ENCODE assay signal across 14 cellular contexts in the genomic region with DNA sequence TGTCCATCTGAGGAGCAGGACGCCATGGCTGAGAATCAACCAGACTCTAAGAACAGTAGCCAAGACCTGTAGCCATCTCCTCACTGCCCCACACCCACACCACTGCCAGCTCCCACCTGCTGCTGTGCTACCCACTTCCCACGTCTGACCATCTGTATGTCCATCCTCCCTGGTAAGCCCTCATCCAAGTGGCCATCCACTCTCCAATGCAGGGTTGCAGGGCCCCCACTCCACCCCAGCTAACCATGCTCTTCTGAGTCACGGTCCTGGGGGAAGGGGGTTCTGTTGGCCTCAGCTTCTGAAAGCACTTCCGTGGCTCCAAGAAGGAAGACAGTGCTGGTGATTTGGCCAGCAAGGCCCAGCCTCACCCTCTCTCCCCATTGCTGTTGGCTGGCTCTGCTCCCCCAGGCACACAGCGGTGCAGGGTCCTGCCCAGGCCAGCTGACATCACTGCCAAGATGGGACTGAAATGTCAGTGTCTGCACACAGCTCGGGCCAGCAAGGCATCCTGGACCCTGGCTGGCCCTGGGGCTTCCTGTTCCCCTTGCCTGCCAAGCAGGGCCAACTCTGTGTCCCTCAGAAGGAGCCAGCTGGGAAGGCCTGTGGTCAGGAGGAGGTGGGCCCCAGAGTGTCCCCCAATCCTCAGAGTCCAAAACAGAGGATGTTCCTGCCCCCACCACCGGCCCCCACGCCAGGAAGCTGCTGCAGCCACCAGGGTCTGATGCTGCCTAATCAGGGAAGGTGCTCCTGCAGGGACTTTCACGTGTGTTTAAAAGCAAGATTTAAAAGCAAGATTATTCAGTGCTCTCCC. TPM values are rescaled to one million over a fixed set of nuclear protein-coding genes. Genes with fewer than 3 reads are reported as not detected.
DNase-seq lines count a peak whose midpoint lies in the region; ATAC-seq and TF ChIP-seq lines count a peak whose summit lies in the region.
"Had no signal": no experiment of that assay in that cellular context is flagged by ENCODE, and none has a peak within 500 bp of the region (broad histone marks: within the 10 kb centered on the region; RNA-seq: fewer than 3 reads in every experiment).

No MANE protein-coding gene starts in this region.

- H3K4me1 ChIP-seq in RWPE2 (ENCODE audit: insufficient read depth, poor library complexity, severe bottlenecking), result no peaks in the 10 kb centered on the region

- H3K27ac ChIP-seq in RWPE2 (ENCODE audit: poor library complexity, severe bottlenecking), result no peak overlapping the region
- H3K27ac ChIP-seq: upper lobe of left lung had no signal

- H3K4me1 Mint-ChIP-seq in Calu3 (ENCODE audit: low read depth, unreplicated experiment), result no peaks in the 10 kb centered on the region
- H3K4me1 Mint-ChIP-seq: CD4-positive, CD25-positive, alpha-beta regulatory T cell had no signal

- no peak for TF ChIP-seq CTCF in RWPE2 (IDR thresholded peaks at IDR 0.05; ENCODE audit: poor library complexity, severe bottlenecking)
- no peak for TF ChIP-seq CTCF in Calu3 (IDR thresholded peaks at IDR 0.05; ENCODE audit: unreplicated experiment)

- no TSS peak for BruUV-seq in Calu3 (replicated peaks; lab: Mats Ljungman, UMichigan)

- no peaks in the 10 kb centered on the region for H3K36me3 Mint-ChIP-seq in Calu3 (ENCODE audit: insufficient read depth, unreplicated experiment)
- H3K36me3 Mint-ChIP-seq: CD4-positive, CD25-positive, alpha-beta regulatory T cell had no signal

- CTCF ChIA-PET in Calu3 (lab: Charles Lee), result interaction anchor here (0.6 kb wide), 1 partner anchor 1110 kb away, joined by 4 read pairs; no protein-coding TSS in a partner anchor

- H3K4me3 ChIP-seq in RWPE2 (ENCODE audit: severe bottlenecking), result no peak overlapping the region
- H3K4me3 ChIP-seq: mucosa of descending colon, upper lobe of left lung had no signal

- H3K27me3 ChIP-seq in RWPE2 (ENCODE audit: insufficient read depth, poor library complexity, severe bottlenecking), result no peaks in the 10 kb centered on the region
- H3K27me3 ChIP-seq: upper lobe of left lung had no signal

- no peaks in the 10 kb centered on the region for H3K9me3 ChIP-seq in RWPE2 (ENCODE audit: severe bottlenecking)
- H3K9me3 ChIP-seq: mucosa of descending colon had no signal

- DNase-seq in D341Med (ENCODE audit: low spot score), result peak; percentile 17
- peak; percentile 30 for DNase-seq in RWPE2 (ENCODE audit: low spot score)
- peak; percentile 7 for DNase-seq in left cardiac atrium
- DNase-seq in posterior cingulate gyrus, result peak in 7 of 10 donors; percentile 4 to 66 (median 19)
- DNase-seq in pons (ENCODE audit: low spot score), result no peak
- DNase-seq in NCI-H345 treated with DMSO at 0.1 percent for 48 hours (lab: John Stamatoyannopoulos, UW; ENCODE audit: unreplicated experiment), result no peak
- no peak for DNase-seq in Calu3
- DNase-seq in NCI-H345 (lab: John Stamatoyannopoulos, UW), result no peak
- DNase-seq: CD4-positive, CD25-positive, alpha-beta regulatory T cell; cerebellar nuclear complex; NCI-H524 treated with DMSO at 0.1 percent for 48 hours had no signal

- H3K36me3 ChIP-seq in RWPE2 (ENCODE audit: low read depth), result no peaks in the 10 kb centered on the region
- H3K36me3 ChIP-seq: upper lobe of left lung had no signal

- ATAC-seq in RWPE2 (ENCODE audit: low read depth) (no peak), left cardiac atrium (no peak)
- ATAC-seq: activated CD8-positive, alpha-beta T cell treated with anti-CD3 and anti-CD28 coated beads, Interleukin-2, amount 10 ng/mL, durations not matched to agents 7 days and 5 days; mucosa of descending colon had no signal

- peaks cover 18% of the 10 kb centered on the region for H3K27me3 Mint-ChIP-seq in Calu3 (ENCODE audit: unreplicated experiment)

- no peak overlapping the region for H3K27ac Mint-ChIP-seq in Calu3 (ENCODE audit: unreplicated experiment)
- H3K27ac Mint-ChIP-seq: activated CD8-positive, alpha-beta T cell treated with anti-CD3 and anti-CD28 coated beads, Interleukin-2, amount 10 ng/mL, durations not matched to agents 7 days and 5 days; CD4-positive, CD25-positive, alpha-beta regulatory T cell had no signal

- H3K4me3 Mint-ChIP-seq in Calu3 (ENCODE audit: low read depth, unreplicated experiment), result no peak overlapping the region
- H3K4me3 Mint-ChIP-seq: activated CD8-positive, alpha-beta T cell treated with anti-CD3 and anti-CD28 coated beads, Interleukin-2, amount 10 ng/mL, durations not matched to agents 7 days and 5 days; CD4-positive, CD25-positive, alpha-beta regulatory T cell had no signal

- no peaks in the 10 kb centered on the region for H3K9me3 Mint-ChIP-seq in Calu3 (ENCODE audit: low read depth, unreplicated experiment)

- intact Hi-C loops in left cardiac atrium (cut with DNase I), result no loop called here
- intact Hi-C loops in posterior cingulate gyrus (cut with DNase I), result no loop called here
- intact Hi-C loops in Calu3 (cut with micrococcal nuclease; ENCODE audit: unreplicated experiment), result no loop called here

RNA-seq across cellular contexts. Expression of gene RASGEF1A, which starts 17.5 kb away (rescaled TPM):
- total RNA-seq in left cardiac atrium (1 to 10 TPM; 1.4 to 2.0 TPM), Calu3 (2022) (1.0 and 1.4 TPM in 2 replicates)

Comparison
In these comparisons a context has a peak if more than half of its experiments do, and no peak if none do; other contexts are left out.
1. DNase-seq: peak in D341Med (single experiment), RWPE2 (single experiment), left cardiac atrium (single experiment) and posterior cingulate gyrus (7 of 10); none in pons (single experiment), NCI-H345 treated with DMSO at 0.1 percent for 48 hours (single experiment), Calu3 (single experiment) and NCI-H345 (single experiment).